1 cellular context compared by ENCODE assay signal in genomic region chr5:115858396-115858795, GRCh38.
TF ChIP-seq lines count a peak whose summit lies in the region.

No MANE protein-coding gene starts in this region.

TF ChIP-seq in SK-N-SH, 30 proteins besides CTCF, POLR2A, EP300 and RAD21 (continued from another document):
- TF ChIP-seq, protein P1, sequence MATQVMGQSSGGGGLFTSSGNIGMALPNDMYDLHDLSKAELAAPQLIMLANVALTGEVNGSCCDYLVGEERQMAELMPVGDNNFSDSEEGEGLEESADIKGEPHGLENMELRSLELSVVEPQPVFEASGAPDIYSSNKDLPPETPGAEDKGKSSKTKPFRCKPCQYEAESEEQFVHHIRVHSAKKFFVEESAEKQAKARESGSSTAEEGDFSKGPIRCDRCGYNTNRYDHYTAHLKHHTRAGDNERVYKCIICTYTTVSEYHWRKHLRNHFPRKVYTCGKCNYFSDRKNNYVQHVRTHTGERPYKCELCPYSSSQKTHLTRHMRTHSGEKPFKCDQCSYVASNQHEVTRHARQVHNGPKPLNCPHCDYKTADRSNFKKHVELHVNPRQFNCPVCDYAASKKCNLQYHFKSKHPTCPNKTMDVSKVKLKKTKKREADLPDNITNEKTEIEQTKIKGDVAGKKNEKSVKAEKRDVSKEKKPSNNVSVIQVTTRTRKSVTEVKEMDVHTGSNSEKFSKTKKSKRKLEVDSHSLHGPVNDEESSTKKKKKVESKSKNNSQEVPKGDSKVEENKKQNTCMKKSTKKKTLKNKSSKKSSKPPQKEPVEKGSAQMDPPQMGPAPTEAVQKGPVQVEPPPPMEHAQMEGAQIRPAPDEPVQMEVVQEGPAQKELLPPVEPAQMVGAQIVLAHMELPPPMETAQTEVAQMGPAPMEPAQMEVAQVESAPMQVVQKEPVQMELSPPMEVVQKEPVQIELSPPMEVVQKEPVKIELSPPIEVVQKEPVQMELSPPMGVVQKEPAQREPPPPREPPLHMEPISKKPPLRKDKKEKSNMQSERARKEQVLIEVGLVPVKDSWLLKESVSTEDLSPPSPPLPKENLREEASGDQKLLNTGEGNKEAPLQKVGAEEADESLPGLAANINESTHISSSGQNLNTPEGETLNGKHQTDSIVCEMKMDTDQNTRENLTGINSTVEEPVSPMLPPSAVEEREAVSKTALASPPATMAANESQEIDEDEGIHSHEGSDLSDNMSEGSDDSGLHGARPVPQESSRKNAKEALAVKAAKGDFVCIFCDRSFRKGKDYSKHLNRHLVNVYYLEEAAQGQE (IDR thresholded peaks at IDR 0.05; ENCODE audit: low read depth, low read length): no peak
- TF ChIP-seq, protein P2, sequence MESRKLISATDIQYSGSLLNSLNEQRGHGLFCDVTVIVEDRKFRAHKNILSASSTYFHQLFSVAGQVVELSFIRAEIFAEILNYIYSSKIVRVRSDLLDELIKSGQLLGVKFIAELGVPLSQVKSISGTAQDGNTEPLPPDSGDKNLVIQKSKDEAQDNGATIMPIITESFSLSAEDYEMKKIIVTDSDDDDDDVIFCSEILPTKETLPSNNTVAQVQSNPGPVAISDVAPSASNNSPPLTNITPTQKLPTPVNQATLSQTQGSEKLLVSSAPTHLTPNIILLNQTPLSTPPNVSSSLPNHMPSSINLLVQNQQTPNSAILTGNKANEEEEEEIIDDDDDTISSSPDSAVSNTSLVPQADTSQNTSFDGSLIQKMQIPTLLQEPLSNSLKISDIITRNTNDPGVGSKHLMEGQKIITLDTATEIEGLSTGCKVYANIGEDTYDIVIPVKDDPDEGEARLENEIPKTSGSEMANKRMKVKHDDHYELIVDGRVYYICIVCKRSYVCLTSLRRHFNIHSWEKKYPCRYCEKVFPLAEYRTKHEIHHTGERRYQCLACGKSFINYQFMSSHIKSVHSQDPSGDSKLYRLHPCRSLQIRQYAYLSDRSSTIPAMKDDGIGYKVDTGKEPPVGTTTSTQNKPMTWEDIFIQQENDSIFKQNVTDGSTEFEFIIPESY (IDR thresholded peaks at IDR 0.05; ENCODE audit: borderline replicate concordance, low read depth): no peak
- no peak for TF ChIP-seq PBX3 (IDR thresholded peaks at IDR 0.05)
- no peak for TF ChIP-seq POLR2AphosphoS5 (IDR thresholded peaks at IDR 0.05; ENCODE audit: low read depth, low read length)
- no peak for TF ChIP-seq YY1 (IDR thresholded peaks at IDR 0.05; ENCODE audit: low read depth)
- TF ChIP-seq, protein P3, sequence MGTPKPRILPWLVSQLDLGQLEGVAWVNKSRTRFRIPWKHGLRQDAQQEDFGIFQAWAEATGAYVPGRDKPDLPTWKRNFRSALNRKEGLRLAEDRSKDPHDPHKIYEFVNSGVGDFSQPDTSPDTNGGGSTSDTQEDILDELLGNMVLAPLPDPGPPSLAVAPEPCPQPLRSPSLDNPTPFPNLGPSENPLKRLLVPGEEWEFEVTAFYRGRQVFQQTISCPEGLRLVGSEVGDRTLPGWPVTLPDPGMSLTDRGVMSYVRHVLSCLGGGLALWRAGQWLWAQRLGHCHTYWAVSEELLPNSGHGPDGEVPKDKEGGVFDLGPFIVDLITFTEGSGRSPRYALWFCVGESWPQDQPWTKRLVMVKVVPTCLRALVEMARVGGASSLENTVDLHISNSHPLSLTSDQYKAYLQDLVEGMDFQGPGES (IDR thresholded peaks at IDR 0.05; ENCODE audit: low read depth, low read length): no peak
- no peak for TF ChIP-seq SIN3A (IDR thresholded peaks at IDR 0.05; ENCODE audit: borderline replicate concordance, low read depth, low read length)
- TF ChIP-seq FOXM1 (IDR thresholded peaks at IDR 0.05; ENCODE audit: low read depth): no peak
- no peak for TF ChIP-seq NFIC (IDR thresholded peaks at IDR 0.05; ENCODE audit: borderline replicate concordance)
- TF ChIP-seq SMC3 (IDR thresholded peaks at IDR 0.05; ENCODE audit: low read depth, low read length): no peak
- TF ChIP-seq GATA2 (CRISPR knock-in tag; IDR thresholded peaks at IDR 0.05): no peak
- TF ChIP-seq RXRA (IDR thresholded peaks at IDR 0.05; ENCODE audit: borderline replicate concordance, low read depth): no peak
- TF ChIP-seq CHD2 (IDR thresholded peaks at IDR 0.05; ENCODE audit: low read length, partially characterized antibody): no peak
- TF ChIP-seq RCOR1 (IDR thresholded peaks at IDR 0.05; ENCODE audit: low read length): no peak
- TF ChIP-seq JUND (IDR thresholded peaks at IDR 0.05): no peak
TF ChIP-seq in SK-N-SH: peak in this region for 0.
